ENCODE assay signal across 17 cellular contexts in genomic region chr12:108583971-108584370, GRCh38. TPM values are rescaled to one million over a fixed set of nuclear protein-coding genes. Genes with fewer than 3 reads are reported as not detected.
DNase-seq lines count a peak whose midpoint lies in the region; ATAC-seq and TF ChIP-seq lines count a peak whose summit lies in the region.
"Had no signal": no experiment of that assay in that cellular context is flagged by ENCODE, and none has a peak within 500 bp of the region (broad histone marks: within the 10 kb centered on the region; RNA-seq: fewer than 3 reads in every experiment).

No MANE protein-coding gene starts in this region.

- peak overlapping the region; percentile 90 for H2AK5ac ChIP-seq in trophoblast cell (ENCODE audit: low read length)

- H3K27ac ChIP-seq in trophoblast cell (ENCODE audit: low read depth, low read length) = peak overlapping the region; percentile 98

- H3K79me2 ChIP-seq in trophoblast cell (ENCODE audit: control insufficient read depth, insufficient read depth, low read length, poor library complexity) = peaks cover 22% of the 10 kb centered on the region

- whole genome bisulfite sequencing in trophoblast cell (ENCODE audit: extremely low coverage, insufficient coverage, insufficient read length) = no CpG with 5 or more reads among the region's 6 CpGs

- peaks cover 54% of the 10 kb centered on the region for H3K4me1 Mint-ChIP-seq in chondrocyte (ENCODE audit: low read depth)
- no peaks in the 10 kb centered on the region for H3K4me1 Mint-ChIP-seq in CD14-positive monocyte

- H2BK5ac ChIP-seq in trophoblast cell (ENCODE audit: low read depth, low read length, poor library complexity) = peak overlapping the region; percentile 91

- no peak overlapping the region for H3K4me3 ChIP-seq in trophoblast cell (ENCODE audit: low read depth, low read length)

- H3K4me1 ChIP-seq in trophoblast cell (ENCODE audit: control insufficient read depth in 1 of 2, insufficient read depth in 2 of 2, low read length in 2 of 2) = peaks cover 38 to 43% of the 10 kb centered on the region in 2 experiments

- intact Hi-C loops in CD14-positive monocyte (cut with micrococcal nuclease) = no loop called here

- no peak overlapping the region for H3K9ac ChIP-seq in trophoblast cell (ENCODE audit: low read length)

- peak; percentile 89 for DNase-seq in D341Med (ENCODE audit: low spot score)
- DNase-seq in NCI-H1417 treated with DMSO at 0.1 percent for 48 hours (lab: John Stamatoyannopoulos, UW) = peak; percentile 12
- no peak for DNase-seq in chondrocyte (ENCODE audit: low spot score)
- DNase-seq in trophoblast cell = no peak
- no peak for DNase-seq in anterior cingulate cortex (lab: John Stamatoyannopoulos, UW)
- no peak for DNase-seq in CD14-positive monocyte (ENCODE audit: low spot score)
- DNase-seq: activated CD4-positive, alpha-beta T cell treated with anti-CD3 and anti-CD28 coated beads for 4 hours; activated naive CD8-positive, alpha-beta T cell treated with anti-CD3 and anti-CD28 coated beads, Interleukin-2, amount 50 U/mL, for 24 hours; EL; Kasumi-1; kidney glomerular epithelial cell; mesendoderm; NCI-H1105 treated with DMSO at 0.1 percent for 48 hours; NCI-H446 treated with DMSO at 0.1 percent for 48 hours had no signal

- peak overlapping the region; percentile 8 for H4K12ac ChIP-seq in trophoblast cell (ENCODE audit: low read depth, low read length)

- TF ChIP-seq CTCF in chondrocyte (IDR thresholded peaks at IDR 0.05) (no peak), CD14-positive monocyte (IDR thresholded peaks at IDR 0.05) (no peak)

- H3K14ac ChIP-seq in trophoblast cell (ENCODE audit: low read length) = peak overlapping the region; percentile 96

- H3K9me3 ChIP-seq in trophoblast cell (ENCODE audit: insufficient read depth, low read depth, low read length) = peaks cover under 1% of the 10 kb centered on the region

- no peak overlapping the region for H3K4me2 ChIP-seq in trophoblast cell (ENCODE audit: low read length)

- ATAC-seq in HG03045 (IDR thresholded peaks at IDR 0.05; ENCODE audit: unreplicated experiment) = no peak
- ATAC-seq: activated naive CD8-positive, alpha-beta T cell treated with anti-CD3 and anti-CD28 coated beads, Interleukin-2, amount 50 U/mL, for 24 hours had no signal

- no peak overlapping the region for H2AFZ ChIP-seq in trophoblast cell (ENCODE audit: insufficient read depth, low read length, poor library complexity)

- H3K4me3 Mint-ChIP-seq in chondrocyte (ENCODE audit: unreplicated experiment) (no peak overlapping the region), CD14-positive monocyte (no peak overlapping the region)
- H3K4me3 Mint-ChIP-seq: activated naive CD8-positive, alpha-beta T cell treated with anti-CD3 and anti-CD28 coated beads, Interleukin-2, amount 50 U/mL, for 24 hours; neural crest cell had no signal

- H3K27me3 ChIP-seq in trophoblast cell (ENCODE audit: insufficient read depth, low read length) = no peaks in the 10 kb centered on the region

- peak overlapping the region; percentile 97 for H2BK12ac ChIP-seq in trophoblast cell (ENCODE audit: low read length)

- H4K8ac ChIP-seq in trophoblast cell (ENCODE audit: low read depth, low read length) = peak overlapping the region; percentile 84

- H3K18ac ChIP-seq in trophoblast cell (ENCODE audit: low read length) = peak overlapping the region; percentile 85

- peaks cover 2% of the 10 kb centered on the region for H3K9me3 Mint-ChIP-seq in chondrocyte (ENCODE audit: low read depth)
- H3K9me3 Mint-ChIP-seq in CD14-positive monocyte = no peaks in the 10 kb centered on the region

- no peak overlapping the region for H3K23ac ChIP-seq in trophoblast cell (ENCODE audit: low read length)

- peaks cover 64% of the 10 kb centered on the region for H3K79me1 ChIP-seq in trophoblast cell (ENCODE audit: low read length)

- no peaks in the 10 kb centered on the region for H3K36me3 ChIP-seq in trophoblast cell (ENCODE audit: control insufficient read depth in 1 of 2, insufficient read depth in 2 of 2, low read length in 2 of 2)

- H3K36me3 Mint-ChIP-seq in chondrocyte (ENCODE audit: low read depth) = no peaks in the 10 kb centered on the region
- no peaks in the 10 kb centered on the region for H3K36me3 Mint-ChIP-seq in CD14-positive monocyte

- H3K27me3 Mint-ChIP-seq in chondrocyte (ENCODE audit: low read depth) = no peaks in the 10 kb centered on the region
- H3K27me3 Mint-ChIP-seq in CD14-positive monocyte (ENCODE audit: low read depth in 3 of 3) = peaks cover 0 to 3% (median 2%) of the 10 kb centered on the region in 3 donors

- H2BK120ac ChIP-seq in trophoblast cell (ENCODE audit: insufficient read depth, low read length, poor library complexity) = peak overlapping the region; percentile 100

- peak overlapping the region; percentile 60 for H3K27ac Mint-ChIP-seq in chondrocyte (ENCODE audit: unreplicated experiment)
- H3K27ac Mint-ChIP-seq in CD14-positive monocyte = no peak overlapping the region
- H3K27ac Mint-ChIP-seq: activated naive CD8-positive, alpha-beta T cell treated with anti-CD3 and anti-CD28 coated beads, Interleukin-2, amount 50 U/mL, for 24 hours had no signal

- peak overlapping the region; percentile 83 for H3K4ac ChIP-seq in trophoblast cell (ENCODE audit: low read depth, low read length)

- peak overlapping the region; percentile 100 for H4K91ac ChIP-seq in trophoblast cell (ENCODE audit: low read depth, low read length)

RNA-seq across cellular contexts. Expression of gene TMEM119, which starts 13.9 kb away (rescaled TPM):
- 46.7 to 122 TPM (median 48.3 TPM) in 3 replicates for total RNA-seq in chondrocyte
- polyA plus RNA-seq in trophoblast cell (2013) = 16.8 and 19.9 TPM in 2 replicates
- under 1 TPM; 0.18 to 0.56 TPM for polyA plus RNA-seq in CD14-positive monocyte
- total RNA-seq: renal cortical epithelial cell had no signal

RNA-seq across cellular contexts. Expression of gene ISCU, which starts 21.6 kb away (rescaled TPM):
- 84.8 to 102 TPM (median 87.8 TPM) in 3 replicates for total RNA-seq in chondrocyte
- 154 and 158 TPM in 2 replicates for polyA plus RNA-seq in trophoblast cell (2013)
- polyA plus RNA-seq in CD14-positive monocyte = 100 to 1,000 TPM; 111 to 114 TPM

RNA-seq across cellular contexts. Expression of gene SART3, which starts 23.0 kb away (rescaled TPM):
- 33.8 to 36.6 TPM (median 34.8 TPM) in 3 replicates for total RNA-seq in chondrocyte
- 32.5 and 34.0 TPM in 2 replicates for polyA plus RNA-seq in trophoblast cell (2013)
- 10 to 100 TPM; 10.3 to 20.6 TPM for polyA plus RNA-seq in CD14-positive monocyte

RNA-seq across cellular contexts. Expression of gene SELPLG, which starts 49.7 kb away (rescaled TPM):
- total RNA-seq in chondrocyte = 2.2 to 3.2 TPM (median 2.9 TPM) in 3 replicates
- polyA plus RNA-seq in trophoblast cell (2013) = 3.6 and 3.7 TPM in 2 replicates
- polyA plus RNA-seq in CD14-positive monocyte = 100 to 1,000 TPM; 247 to 349 TPM

Comparison
In these comparisons a context has a peak if more than half of its experiments do, and no peak if none do; other contexts are left out.
1. DNase-seq: peak in D341Med (single experiment) and NCI-H1417 treated with DMSO at 0.1 percent for 48 hours (single experiment); none in chondrocyte (single experiment), trophoblast cell (0 of 2), anterior cingulate cortex (0 of 58) and CD14-positive monocyte (single experiment).